1 cellular context compared by ENCODE assay signal in genomic region chr20:64052987-64053840, GRCh38.
TF ChIP-seq lines count a peak whose summit lies in the region.

No MANE protein-coding gene starts in this region.

TF ChIP-seq in endothelial cell of umbilical vein, 7 proteins besides CTCF, POLR2A, EP300 and RAD21:
- no peak for TF ChIP-seq MYC (IDR thresholded peaks at IDR 0.05; ENCODE audit: low read depth, low read length)
- TF ChIP-seq GATA2 (IDR thresholded peaks at IDR 0.05; ENCODE audit: insufficient read depth, insufficient read length, low read depth, low read length) = no peak
- no peak for TF ChIP-seq JUN (IDR thresholded peaks at IDR 0.05; ENCODE audit: borderline replicate concordance, insufficient read depth, insufficient read length, low read depth)
- no peak for TF ChIP-seq MAX (IDR thresholded peaks at IDR 0.05; ENCODE audit: insufficient read depth, insufficient read length)
- TF ChIP-seq POLR2AphosphoS5 (IDR thresholded peaks at IDR 0.05; ENCODE audit: insufficient read depth, low read depth, low read length) = no peak
- TF ChIP-seq EZH2 (IDR thresholded peaks at IDR 0.05; ENCODE audit: borderline replicate concordance, low read depth, low read length, severe bottlenecking) = no peak
- no peak for TF ChIP-seq FOS (IDR thresholded peaks at IDR 0.05; ENCODE audit: borderline replicate concordance, insufficient read depth, low read length)
TF ChIP-seq in endothelial cell of umbilical vein: peak in this region for 0.
